In the genomic region with DNA sequence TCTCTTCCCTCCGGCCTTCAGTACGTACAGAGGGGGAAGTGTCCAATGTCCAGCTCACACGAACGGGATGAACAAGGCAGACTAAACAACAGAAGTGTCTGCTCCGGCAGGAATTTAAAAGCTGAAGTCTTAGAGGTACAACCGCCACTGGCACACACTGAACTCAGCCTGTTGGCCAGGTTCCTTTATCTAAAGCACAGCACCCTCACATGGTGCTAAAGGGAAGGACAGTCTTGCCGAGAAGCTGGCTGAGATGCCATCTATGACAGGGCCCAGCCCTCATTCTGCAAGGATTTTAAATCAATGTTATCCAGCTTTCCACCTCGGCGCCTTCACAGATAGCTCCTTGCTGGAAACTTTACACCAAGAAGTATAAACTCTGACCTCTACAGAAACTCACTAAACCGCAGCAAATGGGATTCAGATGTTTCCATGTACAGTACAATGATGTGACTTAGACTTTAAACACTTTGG, we compare ENCODE assay signal across 8 cellular contexts. TPM values are rescaled to one million over a fixed set of nuclear protein-coding genes. Genes with fewer than 3 reads are reported as not detected.
DNase-seq lines count a peak whose midpoint lies in the region; ATAC-seq and TF ChIP-seq lines count a peak whose summit lies in the region.

No MANE protein-coding gene starts in this region.

- H3K27ac Mint-ChIP-seq in activated naive CD4-positive, alpha-beta T cell treated with anti-CD3 and anti-CD28 coated beads, Interleukin-2, amount 50 U/mL, for 72 hours = no peak overlapping the region
- peak overlapping the region; percentile 10 for H3K27ac Mint-ChIP-seq in progenitor cell of endocrine pancreas

- H3K9me3 Mint-ChIP-seq in activated naive CD4-positive, alpha-beta T cell treated with anti-CD3 and anti-CD28 coated beads, Interleukin-2, amount 50 U/mL, for 72 hours = no peaks in the 10 kb centered on the region
- no peaks in the 10 kb centered on the region for H3K9me3 Mint-ChIP-seq in progenitor cell of endocrine pancreas (ENCODE audit: low read depth)

- no peaks in the 10 kb centered on the region for H3K27me3 ChIP-seq in PC-3 (ENCODE audit: low read length)

- H3K4me2 ChIP-seq in PC-3 (ENCODE audit: low read length) = peak overlapping the region; percentile 52

- POLR2A ChIA-PET in PC-3 (lab: Charles Lee; ENCODE audit: unreplicated experiment) = interaction anchor here (0.6 kb wide), 1 partner anchor 512 kb away, joined by 3 read pairs; no protein-coding TSS in a partner anchor

- no peaks in the 10 kb centered on the region for H3K79me2 ChIP-seq in PC-3 (ENCODE audit: low read length)

- H3K9ac ChIP-seq in PC-3 (ENCODE audit: low read length) = no peak overlapping the region

- BruUV-seq in PC-3 (replicated peaks; lab: Mats Ljungman, UMichigan) = TSS peak; percentile 53

- peak overlapping the region; percentile 21; the same call in 1 of the 2 replicates for H3K4me3 ChIP-seq in PC-3 (ENCODE audit: low read length)

- H3K4me1 ChIP-seq in PC-3 (ENCODE audit: insufficient read depth, low read length) = peaks cover 20% of the 10 kb centered on the region

- peak overlapping the region; percentile 56 for H3K4me3 Mint-ChIP-seq in progenitor cell of endocrine pancreas (ENCODE audit: low read depth)

- H3K27ac ChIP-seq in PC-3 (ENCODE audit: low read length) = no peak overlapping the region

- no peaks in the 10 kb centered on the region for H3K9me2 ChIP-seq in PC-3 (replicated peaks; ENCODE audit: low read length)

- ATAC-seq in HG03354 (IDR thresholded peaks at IDR 0.05; ENCODE audit: poor library complexity, severe bottlenecking, unreplicated experiment) = peak; percentile 42
- peak; percentile 56 for ATAC-seq in PC-3
- ATAC-seq in activated naive CD4-positive, alpha-beta T cell treated with anti-CD3 and anti-CD28 coated beads, Interleukin-2, amount 50 U/mL, for 72 hours = peak; percentile 30 to 56
- ATAC-seq in Right ventricle myocardium superior (ENCODE audit: poor library complexity) = peak; percentile 62
- no peak for ATAC-seq in GM19455 (IDR thresholded peaks at IDR 0.05; ENCODE audit: unreplicated experiment)
- ATAC-seq in HG03039 (IDR thresholded peaks at IDR 0.05; ENCODE audit: unreplicated experiment) = no peak

- intact Hi-C loops in PC-3 (cut with micrococcal nuclease) (loop anchor here (1.0 to 2.0 kb wide), 3 partner anchors 296 to 410 kb away; no protein-coding TSS in a partner anchor), Right ventricle myocardium superior (cut with DNase I) (loop anchor here (10.0 kb wide), 1 partner anchor 224 kb away; no protein-coding TSS in a partner anchor)

- TF ChIP-seq CTCF in PC-3 (conservative IDR thresholded peaks at IDR 0.05; ENCODE audit: low read depth, low read length) (peak; percentile 83), progenitor cell of endocrine pancreas (IDR thresholded peaks at IDR 0.05; ENCODE audit: unreplicated experiment) (peak; percentile 77)

- no peaks in the 10 kb centered on the region for H3K36me3 Mint-ChIP-seq in activated naive CD4-positive, alpha-beta T cell treated with anti-CD3 and anti-CD28 coated beads, Interleukin-2, amount 50 U/mL, for 72 hours
- no peaks in the 10 kb centered on the region for H3K36me3 Mint-ChIP-seq in progenitor cell of endocrine pancreas (ENCODE audit: insufficient read depth)

- no peaks in the 10 kb centered on the region for H4K20me1 ChIP-seq in PC-3 (ENCODE audit: low read length)

- H3K9me3 ChIP-seq in PC-3 (ENCODE audit: low read length) = no peaks in the 10 kb centered on the region

- peak; percentile 21 for DNase-seq in Caki2 (ENCODE audit: low read depth)
- DNase-seq in PC-3 = peak; percentile 88
- peak in 1 of 2 donors; percentile 58 for DNase-seq in activated naive CD4-positive, alpha-beta T cell treated with anti-CD3 and anti-CD28 coated beads, Interleukin-2, amount 50 U/mL, for 72 hours (ENCODE audit: low spot score in 2 of 2)
- peak; percentile 60 for DNase-seq in Right ventricle myocardium superior
- no peak for DNase-seq in progenitor cell of endocrine pancreas (ENCODE audit: low spot score, unreplicated experiment)

- H3K4me1 Mint-ChIP-seq in progenitor cell of endocrine pancreas (ENCODE audit: low read depth) = peaks cover 13% of the 10 kb centered on the region

- no peaks in the 10 kb centered on the region for H3F3A ChIP-seq in PC-3 (ENCODE audit: low read length, unreplicated experiment)

- H2AFZ ChIP-seq in PC-3 (ENCODE audit: low read length) = 0 out of 2 replicates have a peak overlapping the region, but pooled peaks have one; percentile 34

- CTCF ChIA-PET in PC-3 (lab: Charles Lee) = interaction anchor here (0.5 to 1.4 kb wide), 6 partner anchors 11 to 411 kb away, joined by 3 to 6 read pairs (median 4); no protein-coding TSS in a partner anchor

- H3K36me3 ChIP-seq in PC-3 (ENCODE audit: low read depth, low read length) = no peaks in the 10 kb centered on the region

- in situ Hi-C loops in Caki2 (cut with HindIII; ENCODE audit: low pct_unique_long_range_greater_than_20kb, low sequenced_read_pairs) = no loop called here

- peaks cover 72% of the 10 kb centered on the region for H3K27me3 Mint-ChIP-seq in progenitor cell of endocrine pancreas

RNA-seq across cellular contexts. Expression of a gene that starts 2.8 kb away (rescaled TPM):
- not detected in 2 replicates for total RNA-seq in Caki2 (2014; rRNA removed; shearing (Covaris generic); ENCODE audit: low replicate concordance)
- total RNA-seq in PC-3 (2014; rRNA removed) (5.5 and 6.9 TPM in 2 replicates), Right ventricle myocardium superior (1.7 TPM), progenitor cell of endocrine pancreas (3.5 and 4.7 TPM in 2 replicates)
- 1 to 10 TPM in 1 of 2 donors, under 1 TPM in 1; 0.19 to 1.5 TPM for total RNA-seq in activated naive CD4-positive, alpha-beta T cell treated with anti-CD3 and anti-CD28 coated beads, Interleukin-2, amount 50 U/mL, for 72 hours

Comparison
In these comparisons a context has a peak if more than half of its experiments do, and no peak if none do; other contexts are left out.
1. ATAC-seq: peak in HG03354 (single experiment), PC-3 (single experiment), activated naive CD4-positive, alpha-beta T cell treated with anti-CD3 and anti-CD28 coated beads, Interleukin-2, amount 50 U/mL, for 72 hours (2 of 2) and Right ventricle myocardium superior (single experiment); none in GM19455 (single experiment) and HG03039 (single experiment).